Comparison of ENCODE assay signal across 15 cellular contexts in genomic region chr11:119980431-119980830, GRCh38.
DNase-seq lines count a peak whose midpoint lies in the region; ATAC-seq and TF ChIP-seq lines count a peak whose summit lies in the region.
"Had no signal": no experiment of that assay in that cellular context is flagged by ENCODE, and none has a peak within 500 bp of the region (broad histone marks: within the 10 kb centered on the region; RNA-seq: fewer than 3 reads in every experiment).

No MANE protein-coding gene starts in this region.

- ATAC-seq in HG03108 (IDR thresholded peaks at IDR 0.05; ENCODE audit: unreplicated experiment) = no peak
- ATAC-seq in SK-N-SH treated with all-trans-retinoic acid at 6 μM for 48 hours = no peak
- ATAC-seq: A549; CD8-positive, alpha-beta T cell had no signal

- no peak overlapping the region for H3K4me3 ChIP-seq in H7 (ENCODE audit: insufficient read depth, low read depth, low read length)
- H3K4me3 ChIP-seq in dorsolateral prefrontal cortex = no peak overlapping the region
- H3K4me3 ChIP-seq: A549; BLaER1 treated with 17β-estradiol and CSF1 and Interleukin-3, amounts not matched to agents 10 nM and 100 nM had no signal

- TF ChIP-seq CTCF in dorsolateral prefrontal cortex (IDR thresholded peaks at IDR 0.05 in 54 of 56, conservative IDR thresholded peaks at IDR 0.05 in 2 of 56; ENCODE audit: low read depth in 1 of 56, partially characterized antibody in 56 of 56) = no peak

- peak overlapping the region in 43 of 59 donors; percentile 3 to 99 (median 91) for H3K27ac ChIP-seq in dorsolateral prefrontal cortex
- peak overlapping the region; percentile 83 for H3K27ac ChIP-seq in substantia nigra (ENCODE audit: low read depth, low read length, poor library complexity, severe bottlenecking)
- H3K27ac ChIP-seq: 22Rv1; A549; BLaER1 treated with 17β-estradiol and CSF1 and Interleukin-3, amounts not matched to agents 10 nM and 100 nM; C4-2B had no signal

- DNase-seq in H7 = peak; percentile 23
- no peak for DNase-seq in dorsolateral prefrontal cortex
- no peak for DNase-seq in substantia nigra (lab: John Stamatoyannopoulos, UW)
- DNase-seq: AML-193; Calu3; CD4-positive, alpha-beta T cell; CD8-positive, alpha-beta T cell; DMS79 treated with DMSO at 0.1 percent for 48 hours; GF-D8 had no signal

- intact Hi-C loops in dorsolateral prefrontal cortex (cut with DNase I) = no loop called here

- no peaks in the 10 kb centered on the region; the same call in none of the 2 replicates for H3K27me3 ChIP-seq in H7 (ENCODE audit: control insufficient read depth, insufficient read depth, low read length)
- H3K27me3 ChIP-seq in dorsolateral prefrontal cortex = no peaks in the 10 kb centered on the region
- H3K27me3 ChIP-seq: BLaER1 treated with 17β-estradiol and CSF1 and Interleukin-3, amounts not matched to agents 10 nM and 100 nM had no signal

- no peaks in the 10 kb centered on the region for H3K36me3 ChIP-seq in H7 (replicated peaks; ENCODE audit: control insufficient read depth, insufficient read depth, low read length)
- H3K36me3 ChIP-seq: BLaER1 treated with 17β-estradiol and CSF1 and Interleukin-3, amounts not matched to agents 10 nM and 100 nM had no signal

TF ChIP-seq in SK-N-SH treated with all-trans-retinoic acid at 6 μM for 48 hours, 23 proteins besides CTCF, POLR2A, EP300 and RAD21:
- TF ChIP-seq ZNF8 (CRISPR knock-in tag; IDR thresholded peaks at IDR 0.05) = no peak
- no peak for TF ChIP-seq SNAI2 (CRISPR knock-in tag; IDR thresholded peaks at IDR 0.05)
- no peak for TF ChIP-seq CSRNP3 (CRISPR knock-in tag; IDR thresholded peaks at IDR 0.05)
- no peak for TF ChIP-seq GLIS3 (CRISPR knock-in tag; IDR thresholded peaks at IDR 0.05)
- TF ChIP-seq PPARA (CRISPR knock-in tag; IDR thresholded peaks at IDR 0.05; ENCODE audit: borderline replicate concordance) = no peak
- TF ChIP-seq TOX (CRISPR knock-in tag; IDR thresholded peaks at IDR 0.05; ENCODE audit: borderline replicate concordance) = no peak
- TF ChIP-seq ZC3H10 (CRISPR knock-in tag; IDR thresholded peaks at IDR 0.05) = no peak
- TF ChIP-seq TSHZ2 (CRISPR knock-in tag; IDR thresholded peaks at IDR 0.05) = no peak
- no peak for TF ChIP-seq ESRRG (CRISPR knock-in tag; IDR thresholded peaks at IDR 0.05)
- no peak for TF ChIP-seq BACH2 (CRISPR knock-in tag; IDR thresholded peaks at IDR 0.05; ENCODE audit: borderline replicate concordance)
- TF ChIP-seq ZNF70 (CRISPR knock-in tag; IDR thresholded peaks at IDR 0.05) = no peak
- no peak for TF ChIP-seq ZFP3 (CRISPR knock-in tag; IDR thresholded peaks at IDR 0.05)
- TF ChIP-seq CREB5 (CRISPR knock-in tag; IDR thresholded peaks at IDR 0.05; ENCODE audit: low read depth) = no peak
- no peak for TF ChIP-seq ARNTL (CRISPR knock-in tag; IDR thresholded peaks at IDR 0.05; ENCODE audit: borderline replicate concordance, low read depth)
